ENCODE assay signal across 19 cellular contexts in the genomic region with DNA sequence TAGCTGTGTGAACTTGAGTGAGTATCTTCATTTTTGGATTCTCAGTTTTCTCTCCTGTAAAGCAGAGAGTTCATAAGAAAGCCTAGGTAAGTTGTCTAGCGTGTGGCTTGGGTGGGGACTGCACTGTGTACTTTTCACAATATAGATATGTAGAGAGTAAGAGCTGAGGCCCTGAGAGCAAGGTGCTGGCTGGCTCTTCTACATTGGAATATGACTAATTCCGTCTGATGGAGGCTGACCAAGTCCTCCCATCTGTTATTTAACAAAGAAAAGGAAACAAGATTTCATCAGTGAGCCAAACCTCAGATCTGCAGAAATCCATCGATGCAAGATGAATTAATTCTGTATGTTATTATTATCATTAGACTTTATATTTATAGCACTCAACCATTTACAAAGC. TPM values are rescaled to one million over a fixed set of nuclear protein-coding genes. Genes with fewer than 3 reads are reported as not detected.
DNase-seq lines count a peak whose midpoint lies in the region; FAIRE-seq and TF ChIP-seq lines count a peak whose summit lies in the region.
"Had no signal": no experiment of that assay in that cellular context is flagged by ENCODE, and none has a peak within 500 bp of the region (broad histone marks: within the 10 kb centered on the region; RNA-seq: fewer than 3 reads in every experiment).

No MANE protein-coding gene starts in this region.

- H3K4me3 ChIP-seq in GM23248 (no peak overlapping the region), bronchial epithelial cell (ENCODE audit: low read depth, low read length) (no peak overlapping the region), mucosa of stomach (ENCODE audit: low read length) (no peak overlapping the region)
- H3K4me3 ChIP-seq: A549, SJCRH30, tibial nerve had no signal

- H2AFZ ChIP-seq in GM23248: no peak overlapping the region

- POLR2A ChIA-PET in activated CD4-positive, alpha-beta memory T cell treated with anti-CD3 and anti-CD28 coated beads for 36 hours (lab: Charles Lee): no interaction called here
- POLR2A ChIA-PET in activated CD4-positive, alpha-beta memory T cell treated with anti-CD3 and anti-CD28 coated beads, Interleukin-2, amount 10 ng/mL, durations not matched to agents 7 days and 5 days (lab: Charles Lee): no interaction called here
- POLR2A ChIA-PET in GM10248 (lab: Yijun Ruan, JAX): no interaction called here

- peaks cover 29% of the 10 kb centered on the region for H3K4me1 Mint-ChIP-seq in activated CD4-positive, alpha-beta memory T cell treated with anti-CD3 and anti-CD28 coated beads for 36 hours (ENCODE audit: low read depth)
- peaks cover 10% of the 10 kb centered on the region for H3K4me1 Mint-ChIP-seq in activated CD4-positive, alpha-beta memory T cell treated with anti-CD3 and anti-CD28 coated beads, Interleukin-2, amount 10 ng/mL, durations not matched to agents 7 days and 5 days

- in situ Hi-C loops in GM23248 (cut with MboI): loop anchor here (5.0 kb wide), 1 partner anchor 326 kb away; no protein-coding TSS in a partner anchor

- no peaks in the 10 kb centered on the region for H3F3A ChIP-seq in GM23248 (ENCODE audit: insufficient read depth)

- TF ChIP-seq CTCF in bronchial epithelial cell (IDR thresholded peaks at IDR 0.05; ENCODE audit: insufficient read depth, low read length, severe bottlenecking) (no peak), GM10248 (IDR thresholded peaks at IDR 0.05; ENCODE audit: control extremely low read depth, extremely low read depth, low read depth, missing control alignments) (no peak)

- no peak overlapping the region for H3K4me3 Mint-ChIP-seq in activated CD4-positive, alpha-beta memory T cell treated with anti-CD3 and anti-CD28 coated beads for 36 hours
- no peak overlapping the region for H3K4me3 Mint-ChIP-seq in activated CD4-positive, alpha-beta memory T cell treated with anti-CD3 and anti-CD28 coated beads, Interleukin-2, amount 10 ng/mL, durations not matched to agents 7 days and 5 days
- H3K4me3 Mint-ChIP-seq: T-helper 1 cell treated with Interleukin-12 subunit alpha and Interleukin-12 subunit beta and Interleukin-4 antibody, amounts not matched to agents 30 μg/mL and 1 μg/mL, for 36 hours had no signal

- H3K9ac ChIP-seq in GM23248 (no peak overlapping the region), mucosa of stomach (ENCODE audit: low read length) (peak overlapping the region; percentile 20)

- H3K27me3 ChIP-seq in GM23248 (replicated peaks; ENCODE audit: insufficient read depth) (no peaks in the 10 kb centered on the region), bronchial epithelial cell (ENCODE audit: control insufficient read depth, insufficient read depth, low read length) (no peaks in the 10 kb centered on the region), mucosa of stomach (ENCODE audit: control insufficient read depth, insufficient read depth, low read length) (no peaks in the 10 kb centered on the region)
- H3K27me3 ChIP-seq: SJCRH30, tibial nerve had no signal

- H3K36me3 Mint-ChIP-seq in activated CD4-positive, alpha-beta memory T cell treated with anti-CD3 and anti-CD28 coated beads for 36 hours: no peaks in the 10 kb centered on the region
- no peaks in the 10 kb centered on the region for H3K36me3 Mint-ChIP-seq in activated CD4-positive, alpha-beta memory T cell treated with anti-CD3 and anti-CD28 coated beads, Interleukin-2, amount 10 ng/mL, durations not matched to agents 7 days and 5 days (ENCODE audit: low read depth)

- CTCF ChIA-PET in activated CD4-positive, alpha-beta memory T cell treated with anti-CD3 and anti-CD28 coated beads for 36 hours (lab: Charles Lee): interaction anchor here (0.8 to 1.2 kb wide), 2 partner anchors 134 to 228 kb away, joined by 3 read pairs; no protein-coding TSS in a partner anchor
- CTCF ChIA-PET in activated CD4-positive, alpha-beta memory T cell treated with anti-CD3 and anti-CD28 coated beads, Interleukin-2, amount 10 ng/mL, durations not matched to agents 7 days and 5 days (lab: Charles Lee): no interaction called here
- CTCF ChIA-PET in GM10248 (lab: Yijun Ruan, JAX): interaction anchor here (1.5 kb wide), 1 partner anchor 9 kb away, joined by 4 read pairs; no protein-coding TSS in a partner anchor

- H4K20me1 ChIP-seq in GM23248 (ENCODE audit: insufficient read depth): no peaks in the 10 kb centered on the region

- H3K4me1 ChIP-seq in GM23248 (ENCODE audit: insufficient read depth) (no peaks in the 10 kb centered on the region), mucosa of stomach (ENCODE audit: control insufficient read depth, insufficient read depth, low read length) (peaks cover 17% of the 10 kb centered on the region)
- H3K4me1 ChIP-seq: A549, SJCRH30 had no signal

- H3K79me2 ChIP-seq in GM23248 (ENCODE audit: insufficient read depth): no peaks in the 10 kb centered on the region

- no peak overlapping the region for H3K27ac ChIP-seq in GM23248
- H3K27ac ChIP-seq: A549, SJCRH30, tibial nerve had no signal

- no peaks in the 10 kb centered on the region for H3K9me2 ChIP-seq in GM23248 (ENCODE audit: insufficient read depth)

- intact Hi-C loops in activated CD4-positive, alpha-beta memory T cell treated with anti-CD3 and anti-CD28 coated beads for 36 hours (cut with micrococcal nuclease): loop anchor here (1.0 to 10.0 kb wide), 4 partner anchors 232 to 995 kb away; no protein-coding TSS in a partner anchor

- WGBS in GM23248 (ENCODE audit: low coverage in 1 of 2, low lambda C conversion rate in 2 of 2, missing lambda C conversion rate in 2 of 2), 2 experiments: 33 to 34% methylated on average over 3 of the region's 3 CpGs

- peak; percentile 16 for DNase-seq in activated CD4-positive, alpha-beta memory T cell treated with anti-CD3 and anti-CD28 coated beads for 36 hours
- DNase-seq in activated CD4-positive, alpha-beta memory T cell treated with anti-CD3 and anti-CD28 coated beads, Interleukin-2, amount 10 ng/mL, durations not matched to agents 7 days and 5 days: no peak
- DNase-seq in GM23248 (peak; percentile 56), bronchial epithelial cell (ENCODE audit: low read depth) (peak; percentile 51), GM10248 (ENCODE audit: extremely low spot score) (no peak), DMS153 treated with DMSO at 0.1 percent for 48 hours (lab: John Stamatoyannopoulos, UW; ENCODE audit: unreplicated experiment) (no peak)
- DNase-seq in activated effector memory CD4-positive, alpha-beta T cell treated with Interleukin-2 at 50 U/mL for 16 hours: no peak
- DNase-seq: caudate nucleus; DMS153; effector CD4-positive, alpha-beta T cell; kidney glomerular epithelial cell; NCI-H146; NCI-H748 treated with DMSO at 0.1 percent for 48 hours; OCI-M1; SJCRH30 had no signal

- H3K4me2 ChIP-seq in GM23248 (ENCODE audit: unreplicated experiment): no peak overlapping the region
- H3K4me2 ChIP-seq: A549 had no signal

- no peaks in the 10 kb centered on the region for H3K27me3 Mint-ChIP-seq in activated CD4-positive, alpha-beta memory T cell treated with anti-CD3 and anti-CD28 coated beads for 36 hours
- H3K27me3 Mint-ChIP-seq in activated CD4-positive, alpha-beta memory T cell treated with anti-CD3 and anti-CD28 coated beads, Interleukin-2, amount 10 ng/mL, durations not matched to agents 7 days and 5 days: no peaks in the 10 kb centered on the region

- H3K9me3 ChIP-seq in GM23248 (ENCODE audit: low read depth): no peaks in the 10 kb centered on the region
- no peaks in the 10 kb centered on the region for H3K9me3 ChIP-seq in mucosa of stomach (ENCODE audit: control insufficient read depth, low read length)
- H3K9me3 ChIP-seq: A549, SJCRH30, tibial nerve had no signal

- H3K27ac Mint-ChIP-seq in activated CD4-positive, alpha-beta memory T cell treated with anti-CD3 and anti-CD28 coated beads for 36 hours: no peak overlapping the region
- H3K27ac Mint-ChIP-seq in activated CD4-positive, alpha-beta memory T cell treated with anti-CD3 and anti-CD28 coated beads, Interleukin-2, amount 10 ng/mL, durations not matched to agents 7 days and 5 days: no peak overlapping the region
- H3K27ac Mint-ChIP-seq: T-helper 1 cell treated with Interleukin-12 subunit alpha and Interleukin-12 subunit beta and Interleukin-4 antibody, amounts not matched to agents 30 μg/mL and 1 μg/mL, for 36 hours had no signal

- H3K9me3 Mint-ChIP-seq in activated CD4-positive, alpha-beta memory T cell treated with anti-CD3 and anti-CD28 coated beads for 36 hours: peaks cover under 1% of the 10 kb centered on the region
- H3K9me3 Mint-ChIP-seq in activated CD4-positive, alpha-beta memory T cell treated with anti-CD3 and anti-CD28 coated beads, Interleukin-2, amount 10 ng/mL, durations not matched to agents 7 days and 5 days: no peaks in the 10 kb centered on the region
- H3K9me3 Mint-ChIP-seq: T-helper 1 cell treated with Interleukin-12 subunit alpha and Interleukin-12 subunit beta and Interleukin-4 antibody, amounts not matched to agents 30 μg/mL and 1 μg/mL, for 36 hours had no signal

- FAIRE-seq in bronchial epithelial cell (lab: Jason Lieb, UNC): no peak
- FAIRE-seq: A549 had no signal

- H3K36me3 ChIP-seq in GM23248 (ENCODE audit: low read depth) (no peaks in the 10 kb centered on the region), bronchial epithelial cell (ENCODE audit: control insufficient read depth, insufficient read depth, low read length) (no peaks in the 10 kb centered on the region), mucosa of stomach (ENCODE audit: control insufficient read depth, insufficient read depth, low read length) (no peaks in the 10 kb centered on the region)
- H3K36me3 ChIP-seq: SJCRH30, tibial nerve had no signal

RNA-seq across cellular contexts. Expression of a gene that starts 27.9 kb away (rescaled TPM):
- 10 to 100 TPM; 19.2 to 19.7 TPM for total RNA-seq in activated CD4-positive, alpha-beta memory T cell treated with anti-CD3 and anti-CD28 coated beads for 36 hours
- total RNA-seq in activated CD4-positive, alpha-beta memory T cell treated with anti-CD3 and anti-CD28 coated beads, Interleukin-2, amount 10 ng/mL, durations not matched to agents 7 days and 5 days: 10 to 100 TPM; 11.8 to 12.0 TPM
- total RNA-seq in GM23248 (2014; rRNA removed; shearing (Covaris generic)): 16.4 and 20.6 TPM in 2 replicates
- polyA plus RNA-seq in GM23248 (2016; fragmentation: Nextera tagmentation; extraction: Ambion mirVana): 54.2 and 57.9 TPM in 2 replicates
- 5.5 and 19.5 TPM in 2 replicates for total RNA-seq in bronchial epithelial cell

Comparison
In these comparisons a context has a peak if more than half of its experiments do, and no peak if none do; other contexts are left out.
1. DNase-seq: peak in activated CD4-positive, alpha-beta memory T cell treated with anti-CD3 and anti-CD28 coated beads for 36 hours (single experiment), GM23248 (single experiment) and bronchial epithelial cell (single experiment); none in activated CD4-positive, alpha-beta memory T cell treated with anti-CD3 and anti-CD28 coated beads, Interleukin-2, amount 10 ng/mL, durations not matched to agents 7 days and 5 days (single experiment), activated effector memory CD4-positive, alpha-beta T cell treated with Interleukin-2 at 50 U/mL for 16 hours (single experiment), GM10248 (single experiment) and DMS153 treated with DMSO at 0.1 percent for 48 hours (single experiment).